Comparison of ENCODE assay signal across 1 cellular context in the genomic region with DNA sequence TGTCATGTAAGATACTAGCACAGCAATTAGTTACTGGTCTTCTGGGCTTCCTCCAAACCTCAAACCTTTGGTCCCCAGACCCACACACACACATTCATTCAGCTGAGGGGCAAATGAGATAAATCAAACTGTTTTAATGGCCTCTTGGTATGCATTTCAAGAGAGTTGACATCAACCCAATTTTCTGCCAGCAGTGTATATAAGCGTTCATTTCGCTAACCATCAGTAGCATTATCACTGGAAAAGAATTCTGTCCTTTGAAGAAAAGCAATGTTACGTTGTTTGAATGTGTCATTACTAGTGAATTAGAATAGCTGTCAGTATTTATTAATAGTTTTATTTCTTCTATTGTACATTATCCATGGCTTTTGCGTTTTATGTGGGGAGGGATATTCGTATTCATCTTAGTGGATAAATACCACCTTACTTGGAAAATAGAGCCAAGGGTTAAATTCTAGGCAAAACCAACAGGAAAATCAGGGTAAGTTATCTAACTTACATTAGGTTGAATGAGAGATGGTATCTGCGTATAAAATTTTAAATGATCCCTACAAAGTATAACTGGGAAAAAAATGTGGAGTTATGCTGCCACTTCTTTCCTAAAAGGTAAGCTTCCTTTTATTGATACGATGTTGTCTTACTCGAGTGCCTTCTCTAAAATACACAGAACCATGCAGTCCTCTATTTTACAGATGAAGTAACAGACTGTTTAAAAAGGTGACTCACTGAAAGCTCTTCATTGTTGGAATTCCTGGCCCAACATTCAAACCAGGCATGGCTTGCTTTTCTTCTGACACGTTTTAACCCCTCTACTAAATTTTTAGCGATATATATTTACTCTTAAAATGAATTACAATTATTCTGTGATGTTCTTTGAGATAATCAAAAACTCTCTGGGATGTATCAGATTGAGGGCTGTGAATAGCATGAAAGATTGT.
TF ChIP-seq lines count a peak whose summit lies in the region.

No MANE protein-coding gene starts in this region.

TF ChIP-seq in GM12878, 131 proteins besides CTCF, POLR2A, EP300 and RAD21:
- no peak for TF ChIP-seq CEBPB (IDR thresholded peaks at IDR 0.05; ENCODE audit: borderline replicate concordance in 1 of 2, low read depth in 2 of 2, low read length in 2 of 2)
- TF ChIP-seq TARDBP (IDR thresholded peaks at IDR 0.05; ENCODE audit: borderline replicate concordance) = no peak
- no peak for TF ChIP-seq NRF1 (conservative IDR thresholded peaks at IDR 0.05; ENCODE audit: low read depth, low read length)
- no peak for TF ChIP-seq LARP7 (IDR thresholded peaks at IDR 0.05)
- TF ChIP-seq POLR2AphosphoS2 (IDR thresholded peaks at IDR 0.05; ENCODE audit: low read depth, low read length) = no peak
- no peak for TF ChIP-seq MTA3 (IDR thresholded peaks at IDR 0.05; ENCODE audit: borderline replicate concordance, low read length)
- no peak for TF ChIP-seq SRF (IDR thresholded peaks at IDR 0.05; ENCODE audit: low read depth in 2 of 2, low read length in 2 of 2)
- TF ChIP-seq, protein P1, sequence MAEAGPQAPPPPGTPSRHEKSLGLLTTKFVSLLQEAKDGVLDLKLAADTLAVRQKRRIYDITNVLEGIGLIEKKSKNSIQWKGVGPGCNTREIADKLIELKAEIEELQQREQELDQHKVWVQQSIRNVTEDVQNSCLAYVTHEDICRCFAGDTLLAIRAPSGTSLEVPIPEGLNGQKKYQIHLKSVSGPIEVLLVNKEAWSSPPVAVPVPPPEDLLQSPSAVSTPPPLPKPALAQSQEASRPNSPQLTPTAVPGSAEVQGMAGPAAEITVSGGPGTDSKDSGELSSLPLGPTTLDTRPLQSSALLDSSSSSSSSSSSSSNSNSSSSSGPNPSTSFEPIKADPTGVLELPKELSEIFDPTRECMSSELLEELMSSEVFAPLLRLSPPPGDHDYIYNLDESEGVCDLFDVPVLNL (IDR thresholded peaks at IDR 0.05; ENCODE audit: low read depth, low read length) = no peak
- TF ChIP-seq, protein P2, sequence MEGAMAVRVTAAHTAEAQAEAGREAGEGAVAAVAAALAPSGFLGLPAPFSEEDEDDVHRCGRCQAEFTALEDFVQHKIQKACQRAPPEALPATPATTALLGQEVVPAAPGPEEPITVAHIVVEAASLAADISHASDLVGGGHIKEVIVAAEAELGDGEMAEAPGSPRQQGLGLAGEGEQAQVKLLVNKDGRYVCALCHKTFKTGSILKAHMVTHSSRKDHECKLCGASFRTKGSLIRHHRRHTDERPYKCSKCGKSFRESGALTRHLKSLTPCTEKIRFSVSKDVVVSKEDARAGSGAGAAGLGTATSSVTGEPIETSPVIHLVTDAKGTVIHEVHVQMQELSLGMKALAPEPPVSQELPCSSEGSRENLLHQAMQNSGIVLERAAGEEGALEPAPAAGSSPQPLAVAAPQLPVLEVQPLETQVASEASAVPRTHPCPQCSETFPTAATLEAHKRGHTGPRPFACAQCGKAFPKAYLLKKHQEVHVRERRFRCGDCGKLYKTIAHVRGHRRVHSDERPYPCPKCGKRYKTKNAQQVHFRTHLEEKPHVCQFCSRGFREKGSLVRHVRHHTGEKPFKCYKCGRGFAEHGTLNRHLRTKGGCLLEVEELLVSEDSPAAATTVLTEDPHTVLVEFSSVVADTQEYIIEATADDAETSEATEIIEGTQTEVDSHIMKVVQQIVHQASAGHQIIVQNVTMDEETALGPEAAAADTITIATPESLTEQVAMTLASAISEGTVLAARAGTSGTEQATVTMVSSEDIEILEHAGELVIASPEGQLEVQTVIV (IDR thresholded peaks at IDR 0.05; ENCODE audit: borderline replicate concordance, partially characterized antibody) = no peak
- TF ChIP-seq MYB (IDR thresholded peaks at IDR 0.05; ENCODE audit: borderline replicate concordance, low read depth, low read length) = no peak
- TF ChIP-seq ETV6 (conservative IDR thresholded peaks at IDR 0.05 in 1 of 2, IDR thresholded peaks at IDR 0.05 in 1 of 2; ENCODE audit: borderline replicate concordance in 1 of 2, low read depth in 1 of 2) = no peak
- TF ChIP-seq MEF2B (IDR thresholded peaks at IDR 0.05; ENCODE audit: partially characterized antibody, poor library complexity, severe bottlenecking) = no peak
- no peak for TF ChIP-seq RFX5 (IDR thresholded peaks at IDR 0.05; ENCODE audit: low read depth, low read length)
